In the genomic region with DNA sequence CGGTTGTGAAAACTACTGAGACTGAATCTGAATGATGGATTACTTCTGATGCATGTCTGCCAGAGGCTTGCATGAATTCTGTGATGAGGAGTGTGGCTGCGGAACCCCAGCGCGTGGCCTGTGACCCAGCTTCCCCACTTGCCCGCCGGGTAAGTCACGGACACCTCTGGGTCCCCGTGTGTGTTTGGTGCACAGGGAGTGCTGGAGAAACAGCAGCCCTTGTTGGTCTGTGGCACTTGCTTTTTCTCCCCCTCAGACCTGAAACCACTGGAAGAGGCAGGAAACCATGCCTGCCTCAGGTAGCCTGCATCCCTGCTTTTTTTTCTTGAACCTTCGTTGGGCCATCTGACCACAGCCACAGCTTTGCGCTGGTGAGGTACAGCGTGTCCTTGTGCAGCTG, we compare ENCODE assay signal across 12 cellular contexts. TPM values are rescaled to one million over a fixed set of nuclear protein-coding genes. Genes with fewer than 3 reads are reported as not detected.
DNase-seq lines count a peak whose midpoint lies in the region; ATAC-seq, FAIRE-seq and TF ChIP-seq lines count a peak whose summit lies in the region.
"Had no signal": no experiment of that assay in that cellular context is flagged by ENCODE, and none has a peak within 500 bp of the region (broad histone marks: within the 10 kb centered on the region; RNA-seq: fewer than 3 reads in every experiment).

No MANE protein-coding gene starts in this region.

- BruUV-seq in PC-3 (replicated peaks; lab: Mats Ljungman, UMichigan), result no TSS peak
- BruUV-seq in endothelial cell of umbilical vein (replicated peaks; lab: Mats Ljungman, UMichigan), result no TSS peak

- no peak overlapping the region for H3K4me3 Mint-ChIP-seq in osteocyte (ENCODE audit: unreplicated experiment)

- H3K79me2 ChIP-seq in PC-3 (ENCODE audit: low read length) (peaks cover 73% of the 10 kb centered on the region), endothelial cell of umbilical vein (ENCODE audit: control insufficient read depth, insufficient read depth, low read length) (peaks cover 27% of the 10 kb centered on the region)

- H3K4me2 ChIP-seq in BLaER1 treated with 17β-estradiol and CSF1 and Interleukin-3, amounts not matched to agents 10 nM and 100 nM, result peak overlapping the region; percentile 58 to 98 (median 95)
- peak overlapping the region; percentile 78 for H3K4me2 ChIP-seq in PC-3 (ENCODE audit: low read length)
- peak overlapping the region; percentile 31 for H3K4me2 ChIP-seq in endothelial cell of umbilical vein (ENCODE audit: insufficient read depth, low read length)

- peak overlapping the region; percentile 2 to 69 (median 47); a peak in 18 of 22 replicates for H3K27ac ChIP-seq in BLaER1 treated with 17β-estradiol and CSF1 and Interleukin-3, amounts not matched to agents 10 nM and 100 nM
- peak overlapping the region; percentile 81 for H3K27ac ChIP-seq in PC-3 (ENCODE audit: low read length)
- no peak overlapping the region for H3K27ac ChIP-seq in endothelial cell of umbilical vein (ENCODE audit: insufficient read depth, low read depth, low read length)

- TF ChIP-seq POLR2A in endothelial cell of umbilical vein (IDR thresholded peaks at IDR 0.05; ENCODE audit: low read depth, low read length), result no peak

- dilution Hi-C loops in endothelial cell of umbilical vein (cut with MboI; ENCODE audit: extremely low pct_ligation_motif_present, low sequenced_read_pairs), result no loop called here

- peaks cover 8% of the 10 kb centered on the region for H3K36me3 Mint-ChIP-seq in osteocyte (ENCODE audit: unreplicated experiment)

- CTCF ChIA-PET in PC-3 (lab: Charles Lee) (interaction anchor here (0.8 kb wide), 1 partner anchor 79 kb away, joined by 4 read pairs; no protein-coding TSS in a partner anchor), endothelial cell of umbilical vein (lab: Charles Lee) (interaction anchor here (0.8 to 1.9 kb wide), 9 partner anchors 14 to 83 kb away, joined by 3 to 15 read pairs (median 5); a partner anchor contains a TSS)

- TF ChIP-seq CTCF in PC-3 (conservative IDR thresholded peaks at IDR 0.05; ENCODE audit: low read depth, low read length) (no peak), endothelial cell of umbilical vein (IDR thresholded peaks at IDR 0.05; ENCODE audit: extremely low read depth in 1 of 2, insufficient read depth in 1 of 2, low read depth in 1 of 2, low read length in 2 of 2) (no peak), osteocyte (IDR thresholded peaks at IDR 0.05) (no peak)

- no peak for ATAC-seq in PC-3
- ATAC-seq in HG02798 (IDR thresholded peaks at IDR 0.05; ENCODE audit: poor library complexity, unreplicated experiment), result no peak
- ATAC-seq in GM19463 (IDR thresholded peaks at IDR 0.05; ENCODE audit: unreplicated experiment), result no peak
- ATAC-seq: effector memory CD8-positive, alpha-beta T cell had no signal

- H3K36me3 ChIP-seq in BLaER1 treated with 17β-estradiol and CSF1 and Interleukin-3, amounts not matched to agents 10 nM and 100 nM, result peaks cover 66 to 87% (median 73%) of the 10 kb centered on the region in 11 experiments
- H3K36me3 ChIP-seq in PC-3 (ENCODE audit: low read depth, low read length) (peaks cover 12% of the 10 kb centered on the region; the same call in 1 of the 2 replicates), endothelial cell of umbilical vein (ENCODE audit: control insufficient read depth in 2 of 2, extremely low read depth in 1 of 2, insufficient read depth in 2 of 2, low read length in 2 of 2) (peaks cover under 1 to 7% of the 10 kb centered on the region in 2 experiments)

- POLR2A ChIA-PET in PC-3 (lab: Charles Lee; ENCODE audit: unreplicated experiment), result interaction anchor here (1.2 kb wide), 1 partner anchor 44 kb away, joined by 8 read pairs; no protein-coding TSS in a partner anchor
- POLR2A ChIA-PET in endothelial cell of umbilical vein (lab: Charles Lee), result no interaction called here

- FAIRE-seq in endothelial cell of umbilical vein (lab: Jason Lieb, UNC), result no peak

- H3K9me3 Mint-ChIP-seq in osteocyte (ENCODE audit: unreplicated experiment), result no peaks in the 10 kb centered on the region
- H3K9me3 Mint-ChIP-seq: effector memory CD8-positive, alpha-beta T cell had no signal

- intact Hi-C loops in PC-3 (cut with micrococcal nuclease), result no loop called here
- intact Hi-C loops in endothelial cell of umbilical vein (cut with micrococcal nuclease), result no loop called here

- H3K9ac ChIP-seq in BLaER1 treated with 17β-estradiol and CSF1 and Interleukin-3, amounts not matched to agents 10 nM and 100 nM, result peak overlapping the region; percentile 15 to 63 (median 39); a peak in 20 of 22 replicates
- H3K9ac ChIP-seq in PC-3 (ENCODE audit: low read length), result 0 out of 2 replicates have a peak overlapping the region, but pooled peaks have one; percentile 25
- no peak overlapping the region for H3K9ac ChIP-seq in endothelial cell of umbilical vein (replicated peaks; ENCODE audit: extremely low read depth, insufficient read depth, low read length)

- DNase-seq in PC-3, result no peak
- no peak for DNase-seq in endothelial cell of umbilical vein (ENCODE audit: low read depth, low spot score)
- peak; percentile 57 for DNase-seq in osteocyte (ENCODE audit: extremely low spot score, unreplicated experiment)
- no peak for DNase-seq in GDM1 (lab: John Stamatoyannopoulos, UW)
- DNase-seq in stimulated activated CD4-positive, alpha-beta T cell treated with anti-CD3 and anti-CD28 coated beads, Interleukin-4, amount 100 ng/mL, for 24 hours, result no peak
- DNase-seq: activated naive CD4-positive, alpha-beta T cell treated with Interleukin-2 at 50 U/mL for 16 hours; effector memory CD8-positive, alpha-beta T cell; NCI-H1092; T1000 had no signal

- H3K4me1 ChIP-seq in BLaER1 treated with 17β-estradiol and CSF1 and Interleukin-3, amounts not matched to agents 10 nM and 100 nM, result peaks cover 64 to 73% (median 67%) of the 10 kb centered on the region in 10 experiments
- H3K4me1 ChIP-seq in PC-3 (ENCODE audit: insufficient read depth, low read length) (peaks cover 44% of the 10 kb centered on the region), endothelial cell of umbilical vein (ENCODE audit: control insufficient read depth, extremely low read depth, insufficient read depth, low read length) (peaks cover 27% of the 10 kb centered on the region)

- peaks cover 37% of the 10 kb centered on the region for H3K4me1 Mint-ChIP-seq in osteocyte (ENCODE audit: unreplicated experiment)

- H2AFZ ChIP-seq in PC-3 (ENCODE audit: low read length) (no peak overlapping the region), endothelial cell of umbilical vein (ENCODE audit: low read depth, low read length) (no peak overlapping the region)

- no peak overlapping the region for H3K4me3 ChIP-seq in BLaER1 treated with 17β-estradiol and CSF1 and Interleukin-3, amounts not matched to agents 10 nM and 100 nM
- H3K4me3 ChIP-seq in PC-3 (ENCODE audit: low read length), result peak overlapping the region; percentile 46; the same call in 1 of the 2 replicates
- no peak overlapping the region for H3K4me3 ChIP-seq in endothelial cell of umbilical vein (replicated peaks in 1 of 3; ENCODE audit: insufficient read depth in 1 of 3, low read depth in 1 of 3, low read length in 3 of 3)

- no peaks in the 10 kb centered on the region for H3K27me3 Mint-ChIP-seq in osteocyte (ENCODE audit: unreplicated experiment)
- H3K27me3 Mint-ChIP-seq: effector memory CD8-positive, alpha-beta T cell had no signal

- no peaks in the 10 kb centered on the region for H3K27me3 ChIP-seq in BLaER1 treated with 17β-estradiol and CSF1 and Interleukin-3, amounts not matched to agents 10 nM and 100 nM
- no peaks in the 10 kb centered on the region for H3K27me3 ChIP-seq in PC-3 (ENCODE audit: low read length)
- H3K27me3 ChIP-seq in endothelial cell of umbilical vein (ENCODE audit: control insufficient read depth in 2 of 2, insufficient read depth in 2 of 2, low read length in 2 of 2), result no peaks in the 10 kb centered on the region

- H3K9me3 ChIP-seq in BLaER1 treated with 17β-estradiol and CSF1 and Interleukin-3, amounts not matched to agents 10 nM and 100 nM (replicated peaks in 1 of 11), result no peaks in the 10 kb centered on the region
- no peaks in the 10 kb centered on the region for H3K9me3 ChIP-seq in PC-3 (ENCODE audit: low read length)
- H3K9me3 ChIP-seq in endothelial cell of umbilical vein (replicated peaks; ENCODE audit: control insufficient read depth, insufficient read depth, low read length), result no peaks in the 10 kb centered on the region

- peaks cover 85 to 100% (median 97%) of the 10 kb centered on the region in 11 experiments for H4K20me1 ChIP-seq in BLaER1 treated with 17β-estradiol and CSF1 and Interleukin-3, amounts not matched to agents 10 nM and 100 nM
- no peaks in the 10 kb centered on the region for H4K20me1 ChIP-seq in PC-3 (ENCODE audit: low read length)
- peaks cover 2% of the 10 kb centered on the region for H4K20me1 ChIP-seq in endothelial cell of umbilical vein (replicated peaks; ENCODE audit: control insufficient read depth, extremely low read depth, insufficient read depth, low read length)

- no peaks in the 10 kb centered on the region for H3K9me1 ChIP-seq in endothelial cell of umbilical vein (replicated peaks; ENCODE audit: control insufficient read depth, extremely low read depth, insufficient read depth, low read length)

- peak overlapping the region; percentile 27 for H3K27ac Mint-ChIP-seq in osteocyte (ENCODE audit: unreplicated experiment)

- H3F3A ChIP-seq in PC-3 (ENCODE audit: low read length, unreplicated experiment), result no peaks in the 10 kb centered on the region

- no peaks in the 10 kb centered on the region for H3K9me2 ChIP-seq in PC-3 (replicated peaks; ENCODE audit: low read length)

TF ChIP-seq in endothelial cell of umbilical vein, 7 proteins besides CTCF, POLR2A, EP300 and RAD21 (continues in another document):
- TF ChIP-seq GATA2 (IDR thresholded peaks at IDR 0.05; ENCODE audit: insufficient read depth, insufficient read length, low read depth, low read length) (no peak), POLR2AphosphoS5 (IDR thresholded peaks at IDR 0.05; ENCODE audit: insufficient read depth, low read depth, low read length) (no peak), JUN (IDR thresholded peaks at IDR 0.05; ENCODE audit: borderline replicate concordance, insufficient read depth, insufficient read length, low read depth) (no peak), MYC (IDR thresholded peaks at IDR 0.05; ENCODE audit: low read depth, low read length) (no peak)

RNA-seq across cellular contexts. Expression of a gene that starts 51.9 kb away (rescaled TPM):
- total RNA-seq in PC-3 (2014; rRNA removed) (14.7 and 16.5 TPM in 2 replicates), endothelial cell of umbilical vein (11.5 and 12.3 TPM in 2 replicates), osteocyte (16.5 and 21.4 TPM in 2 replicates)
- 5.0 and 5.5 TPM in 2 replicates for polyA plus RNA-seq in endothelial cell of umbilical vein
- polyA plus RNA-seq in endothelial cell of umbilical vein (2011; cell fraction: cytosol; rRNA removed), result 4.9 and 5.4 TPM in 2 replicates
- polyA plus RNA-seq in endothelial cell of umbilical vein (2011; cell fraction: nucleus; rRNA removed), result 4.7 and 5.0 TPM in 2 replicates
- 8.8 and 9.2 TPM in 2 replicates for polyA plus RNA-seq in endothelial cell of umbilical vein (2012)
- polyA minus RNA-seq in endothelial cell of umbilical vein, result 7.7 and 9.0 TPM in 2 replicates
- 5.0 TPM for polyA minus RNA-seq in endothelial cell of umbilical vein (2011; cell fraction: cytosol; rRNA and poly(A)+ RNA removed)
- 4.2 and 4.7 TPM in 2 replicates for polyA minus RNA-seq in endothelial cell of umbilical vein (2011; cell fraction: nucleus; rRNA and poly(A)+ RNA removed)

Comparison
In these comparisons a context has a peak if more than half of its experiments do, and no peak if none do; other contexts are left out.
1. H3K4me2 ChIP-seq: peak in every context shown above with its lines; median percentile 95 in BLaER1 treated with 17β-estradiol and CSF1 and Interleukin-3, amounts not matched to agents 10 nM and 100 nM; 78 in PC-3; 31 in endothelial cell of umbilical vein.